In the genomic region with DNA sequence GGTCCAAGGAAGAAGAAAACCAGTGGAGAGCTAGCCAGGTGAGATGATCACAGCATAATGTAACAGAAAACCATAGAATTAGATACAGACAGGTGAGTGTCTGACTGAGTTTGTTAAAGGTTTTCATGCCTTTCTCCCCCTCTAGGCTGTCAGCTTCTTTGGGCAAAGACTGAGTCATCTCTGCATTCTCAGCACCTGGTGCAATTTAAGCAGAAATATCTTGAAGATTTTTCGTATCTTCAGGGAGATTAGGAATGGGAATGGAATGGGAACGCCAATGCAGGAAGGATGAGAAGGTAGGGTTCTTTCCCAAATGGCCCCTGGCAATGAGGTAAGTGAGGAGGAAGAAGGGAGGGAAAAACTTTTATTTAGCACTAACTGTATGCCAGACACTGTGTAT, we compare ENCODE assay signal across 17 cellular contexts.
A peak's percentile ranks its signal among the peaks of the same experiment; 100 is the strongest.
DNase-seq lines count a peak whose midpoint lies in the region; TF ChIP-seq lines count a peak whose summit lies in the region.
"Had no signal": no experiment of that assay in that cellular context is flagged by ENCODE, and none has a peak within 500 bp of the region (broad histone marks: within the 10 kb centered on the region; RNA-seq: fewer than 3 reads in every experiment).

No MANE protein-coding gene starts in this region.

- H2BK120ac ChIP-seq in mesendoderm (ENCODE audit: low read depth, low read length) = no peak overlapping the region

- H2AK5ac ChIP-seq in mesendoderm (ENCODE audit: low read length) = no peak overlapping the region

- H3K56ac ChIP-seq in mesendoderm (ENCODE audit: low read length) = no peak overlapping the region

- H3K79me1 ChIP-seq in mesendoderm (ENCODE audit: low read length) = no peaks in the 10 kb centered on the region

- H3K4me3 ChIP-seq in GM23248 (no peak overlapping the region), epithelial cell of esophagus (ENCODE audit: low read length) (no peak overlapping the region), mesendoderm (ENCODE audit: low read length) (no peak overlapping the region), uterus (no peak overlapping the region)
- H3K4me3 ChIP-seq: SJCRH30 had no signal

- H3K27ac ChIP-seq in GM23248 (0 out of 2 replicates have a peak overlapping the region, but pooled peaks have one; percentile 51), mesendoderm (ENCODE audit: low read depth, low read length) (no peak overlapping the region), uterus (no peak overlapping the region)
- H3K27ac ChIP-seq: SJCRH30 had no signal

- no peak overlapping the region for H4K8ac ChIP-seq in mesendoderm (ENCODE audit: low read depth, low read length)

- no peaks in the 10 kb centered on the region for H3K27me3 ChIP-seq in GM23248 (replicated peaks; ENCODE audit: insufficient read depth)
- no peaks in the 10 kb centered on the region for H3K27me3 ChIP-seq in mesendoderm (ENCODE audit: insufficient read depth, low read length, poor library complexity)
- H3K27me3 ChIP-seq in uterus = no peaks in the 10 kb centered on the region
- H3K27me3 ChIP-seq: SJCRH30 had no signal

- no peak overlapping the region for H4K5ac ChIP-seq in mesendoderm (ENCODE audit: low read length)

- H2BK15ac ChIP-seq in mesendoderm (replicated peaks; ENCODE audit: low read depth) = no peak overlapping the region

- H3K9ac ChIP-seq in GM23248 = no peak overlapping the region
- no peak overlapping the region for H3K9ac ChIP-seq in mesendoderm (ENCODE audit: low read length)

- H3K4ac ChIP-seq in mesendoderm (ENCODE audit: low read depth, low read length) = no peak overlapping the region

- no peak for TF ChIP-seq POLR2A in uterus (IDR thresholded peaks at IDR 0.05)

- H3K36me3 ChIP-seq in GM23248 (ENCODE audit: low read depth) (no peaks in the 10 kb centered on the region), mesendoderm (ENCODE audit: control insufficient read depth, insufficient read depth, low read length) (no peaks in the 10 kb centered on the region), uterus (no peaks in the 10 kb centered on the region)
- H3K36me3 ChIP-seq: SJCRH30 had no signal

- no peaks in the 10 kb centered on the region for H4K20me1 ChIP-seq in GM23248 (ENCODE audit: insufficient read depth)

- peaks cover 45% of the 10 kb centered on the region for H3F3A ChIP-seq in GM23248 (ENCODE audit: insufficient read depth)

- DNase-seq in GM23248 (no peak), NCI-H226 (peak; percentile 68), epithelial cell of esophagus (ENCODE audit: low read depth) (peak; percentile 79), mesendoderm (peak; percentile 65), inferior parietal cortex (ENCODE audit: extremely low spot score) (no peak), uterus (no peak), middle frontal gyrus (ENCODE audit: extremely low spot score, low spot score) (no peak)
- DNase-seq: DND-41, GF-D8, H9, Karpas-422, MM.1S, NCI-H1092 treated with DMSO at 0.1 percent for 48 hours, NCI-H1694 treated with DMSO at 0.1 percent for 48 hours, NCI-H510A treated with DMSO at 0.1 percent for 48 hours, SJCRH30, SW 1271 had no signal

- H3K9me3 ChIP-seq in GM23248 (ENCODE audit: low read depth) (no peaks in the 10 kb centered on the region), uterus (peaks cover 0 to 4% of the 10 kb centered on the region in 2 donors)

- no peak overlapping the region for H2AFZ ChIP-seq in GM23248

- intact Hi-C loops in uterus (cut with DNase I; ENCODE audit: low total_unique reads) = no loop called here

- H3K9me2 ChIP-seq in GM23248 (ENCODE audit: insufficient read depth) = no peaks in the 10 kb centered on the region

- H3K18ac ChIP-seq in mesendoderm (ENCODE audit: low read length) = no peak overlapping the region

- in situ Hi-C loops in GM23248 (cut with MboI) = no loop called here

- H3K4me2 ChIP-seq in GM23248 (ENCODE audit: unreplicated experiment) (no peak overlapping the region), mesendoderm (ENCODE audit: low read length) (no peak overlapping the region)

- H3K4me1 ChIP-seq in GM23248 (ENCODE audit: insufficient read depth) (peaks cover 58% of the 10 kb centered on the region), mesendoderm (ENCODE audit: control insufficient read depth, low read depth, low read length) (no peaks in the 10 kb centered on the region), uterus (no peaks in the 10 kb centered on the region)

- 88 to 89% methylated on average over 2 of the region's 2 CpGs for WGBS in GM23248 (ENCODE audit: low coverage in 1 of 2, low lambda C conversion rate in 2 of 2, missing lambda C conversion rate in 2 of 2), 2 experiments
- no CpG with 5 or more reads among the region's 2 CpGs for WGBS in mesendoderm (ENCODE audit: extremely low coverage, insufficient coverage, low lambda C conversion rate)

- no peak overlapping the region for H3K23ac ChIP-seq in mesendoderm (ENCODE audit: low read length)

- no peaks in the 10 kb centered on the region for H3K79me2 ChIP-seq in GM23248 (ENCODE audit: insufficient read depth)
- H3K79me2 ChIP-seq in mesendoderm (ENCODE audit: control insufficient read depth, insufficient read depth, low read length) = no peaks in the 10 kb centered on the region

- TF ChIP-seq CTCF in epithelial cell of esophagus (IDR thresholded peaks at IDR 0.05; ENCODE audit: insufficient read depth, low read depth, low read length, missing control alignments) (no peak), uterus (IDR thresholded peaks at IDR 0.05) (no peak)

- no peak overlapping the region for H2BK5ac ChIP-seq in mesendoderm (ENCODE audit: low read length)

Comparison
In these comparisons a context has a peak if more than half of its experiments do, and no peak if none do; other contexts are left out.
1. DNase-seq: peak in NCI-H226 (single experiment), epithelial cell of esophagus (single experiment) and mesendoderm (single experiment); none in GM23248 (single experiment), inferior parietal cortex (single experiment), uterus (0 of 2) and middle frontal gyrus (single experiment).